In the genomic region with DNA sequence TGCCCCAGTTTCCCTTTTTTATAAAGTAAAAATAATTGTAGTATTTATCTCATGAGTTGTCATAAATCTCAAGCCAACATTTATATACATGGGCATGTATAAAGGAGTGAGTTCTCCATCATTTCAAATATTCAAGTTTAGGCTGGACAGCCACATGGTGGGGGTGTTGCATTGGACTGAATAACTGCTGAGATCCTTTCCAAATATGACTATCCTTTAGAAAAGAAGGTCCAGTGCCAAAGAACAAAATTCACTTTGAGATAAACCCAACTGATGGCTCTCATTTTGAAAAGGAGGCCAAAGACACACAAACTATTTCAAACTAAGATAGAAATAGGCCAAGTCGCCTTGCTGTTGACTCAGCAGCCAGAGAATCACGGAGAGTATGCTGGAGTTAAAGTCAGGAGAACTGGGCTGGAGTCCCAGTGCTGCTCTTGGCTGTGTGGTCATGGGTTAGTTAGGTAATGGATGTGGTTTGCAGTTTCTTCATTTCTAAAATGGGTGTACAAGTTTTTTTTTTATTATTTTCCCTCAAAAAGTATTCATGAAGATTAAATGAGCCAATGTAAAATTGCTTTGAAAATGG, we compare ENCODE assay signal across 13 cellular contexts.
A peak's percentile ranks its signal among the peaks of the same experiment; 100 is the strongest.
DNase-seq lines count a peak whose midpoint lies in the region; ATAC-seq and TF ChIP-seq lines count a peak whose summit lies in the region.
"Had no signal": no experiment of that assay in that cellular context is flagged by ENCODE, and none has a peak within 500 bp of the region (broad histone marks: within the 10 kb centered on the region; RNA-seq: fewer than 3 reads in every experiment).

No MANE protein-coding gene starts in this region.

- ATAC-seq in right cardiac atrium (peak; percentile 86 to 88), GM21576 (IDR thresholded peaks at IDR 0.05; ENCODE audit: unreplicated experiment) (no peak), HG03469 (IDR thresholded peaks at IDR 0.05; ENCODE audit: unreplicated experiment) (no peak), GM21723 (IDR thresholded peaks at IDR 0.05; ENCODE audit: unreplicated experiment) (no peak)
- ATAC-seq: activated CD4-positive, CD25-positive, alpha-beta regulatory T cell treated with anti-CD3 and anti-CD28 coated beads, Interleukin-2, amount 50 U/mL, for 24 hours had no signal

- in situ Hi-C loops in astrocyte of the cerebellum (cut with HindIII; ENCODE audit: low sequenced_read_pairs), result no loop called here

- DNase-seq in A172 (ENCODE audit: low spot score), result peak; percentile 5
- DNase-seq in HFF-Myc (ENCODE audit: extremely low read depth, low read depth), result no peak
- peak; percentile 89 for DNase-seq in astrocyte of the cerebellum (ENCODE audit: low read depth)
- DNase-seq in right cardiac atrium, result peak in 2 of 3 donors; percentile 23 to 64
- DNase-seq in NCI-H446 (lab: John Stamatoyannopoulos, UW), result no peak
- DNase-seq: activated effector memory CD4-positive, alpha-beta T cell treated with anti-CD3 and anti-CD28 coated beads, Interleukin-2, amount 50 U/mL, for 16 hours; CD4-positive, CD25-positive, alpha-beta regulatory T cell; effector CD8-positive, alpha-beta T cell; immature natural killer cell had no signal

- no peaks in the 10 kb centered on the region for H3K9me3 ChIP-seq in right cardiac atrium (ENCODE audit: control insufficient read depth, low read length)

- intact Hi-C loops in right cardiac atrium (cut with DNase I), result no loop called here

- H3K27me3 ChIP-seq in right cardiac atrium (ENCODE audit: control insufficient read depth, insufficient read depth), result no peaks in the 10 kb centered on the region

- H3K4me1 ChIP-seq in right cardiac atrium (ENCODE audit: control insufficient read depth, insufficient read depth, low read length), result no peaks in the 10 kb centered on the region

- TF ChIP-seq CTCF in HFF-Myc (IDR thresholded peaks at IDR 0.05; ENCODE audit: low read depth, low read length, missing control alignments) (peak; percentile 5), astrocyte of the cerebellum (IDR thresholded peaks at IDR 0.05; ENCODE audit: low read depth, low read length, missing control alignments) (peak; percentile 33)

- WGBS in right cardiac atrium, result 9% methylated on average over 2 of the region's 2 CpGs

- H3K27ac ChIP-seq in right cardiac atrium (ENCODE audit: low read length), result no peak overlapping the region

- H3K4me3 ChIP-seq in HFF-Myc (replicated peaks; ENCODE audit: low read depth, low read length), result no peak overlapping the region
- H3K4me3 ChIP-seq in astrocyte of the cerebellum (ENCODE audit: low read depth, low read length), result no peak overlapping the region
- H3K4me3 ChIP-seq in right cardiac atrium (ENCODE audit: low read length), result no peak overlapping the region

Comparison
In these comparisons a context has a peak if more than half of its experiments do, and no peak if none do; other contexts are left out.
1. DNase-seq: peak in A172 (single experiment), astrocyte of the cerebellum (single experiment) and right cardiac atrium (2 of 3); none in HFF-Myc (single experiment) and NCI-H446 (0 of 2).
2. ATAC-seq: peak in right cardiac atrium (2 of 2); none in GM21576 (single experiment), HG03469 (single experiment) and GM21723 (single experiment).